Comparison of ENCODE assay signal across 1 cellular context in genomic region chr2:85888745-85889647, GRCh38.
TF ChIP-seq lines count a peak whose summit lies in the region.

TSS of gene ST3GAL5 (minus strand) at chr2:85888990. CDS start at chr2:85888905, 85 bp downstream.

TF ChIP-seq in GM12878, 131 proteins besides CTCF, POLR2A, EP300 and RAD21 (continued from another document and continues in another):
- TF ChIP-seq POLR2AphosphoS5 (IDR thresholded peaks at IDR 0.05; ENCODE audit: low read length) (no peak; the same call in 1 of the 2 replicates), HCFC1 (IDR thresholded peaks at IDR 0.05; ENCODE audit: low read length) (peak; percentile 46), MEF2B (IDR thresholded peaks at IDR 0.05; ENCODE audit: partially characterized antibody, poor library complexity, severe bottlenecking) (peak; percentile 58), MYB (IDR thresholded peaks at IDR 0.05; ENCODE audit: borderline replicate concordance, low read depth, low read length) (no peak), RB1 (IDR thresholded peaks at IDR 0.05; ENCODE audit: borderline replicate concordance) (peak; percentile 88; the same call in 1 of the 2 replicates), TCF3 (IDR thresholded peaks at IDR 0.05; ENCODE audit: borderline replicate concordance, insufficient read depth, low read depth, low read length) (no peak), FOXK2 (IDR thresholded peaks at IDR 0.05) (0 out of 2 replicates have a peak, but pooled peaks have one; percentile 37), KLF5 (IDR thresholded peaks at IDR 0.05; ENCODE audit: partially characterized antibody) (peak; percentile 90), MTA3 (IDR thresholded peaks at IDR 0.05; ENCODE audit: borderline replicate concordance, low read length) (peak; percentile 45; the same call in 1 of the 2 replicates), TBL1XR1 (IDR thresholded peaks at IDR 0.05; ENCODE audit: low read depth, low read length) (peak; percentile 51; the same call in 1 of the 2 replicates), KAT2A (conservative IDR thresholded peaks at IDR 0.05; ENCODE audit: control insufficient read depth, low read depth, low read length) (no peak), CHD2 (IDR thresholded peaks at IDR 0.05; ENCODE audit: borderline replicate concordance, low read depth, low read length) (peak; percentile 71), E2F8 (IDR thresholded peaks at IDR 0.05; ENCODE audit: low read depth, partially characterized antibody) (no peak), NFXL1 (IDR thresholded peaks at IDR 0.05; ENCODE audit: borderline replicate concordance) (no peak; the same call in 1 of the 2 replicates), RAD51 (IDR thresholded peaks at IDR 0.05) (no peak), RFX5 (IDR thresholded peaks at IDR 0.05; ENCODE audit: low read depth, low read length) (peak; percentile 32; the same call in 1 of the 2 replicates), CBFB (IDR thresholded peaks at IDR 0.05; ENCODE audit: low read depth) (peak; percentile 56), DPF2 (IDR thresholded peaks at IDR 0.05) (peak; percentile 88), NR2F1 (conservative IDR thresholded peaks at IDR 0.05) (peak; percentile 58), ZNF217 (IDR thresholded peaks at IDR 0.05) (peak; percentile 78; the same call in 1 of the 2 replicates), ZNF592 (IDR thresholded peaks at IDR 0.05) (peak; percentile 87; the same call in 1 of the 2 replicates), MEF2A (IDR thresholded peaks at IDR 0.05; ENCODE audit: insufficient read depth, low read depth, low read length) (0 out of 2 replicates have a peak, but pooled peaks have one; percentile 27), POU2F2 (IDR thresholded peaks at IDR 0.05; ENCODE audit: borderline replicate concordance, low read depth, low read length) (no peak), ZNF622 (IDR thresholded peaks at IDR 0.05) (no peak), NFIC (IDR thresholded peaks at IDR 0.05; ENCODE audit: low read depth, low read length) (peak; percentile 32; the same call in 1 of the 2 replicates), BRCA1 (IDR thresholded peaks at IDR 0.05; ENCODE audit: low read depth, low read length) (no peak), CREB1 (IDR thresholded peaks at IDR 0.05; ENCODE audit: low read depth) (peak; percentile 78), E4F1 (IDR thresholded peaks at IDR 0.05; ENCODE audit: borderline replicate concordance, partially characterized antibody) (no peak), KDM1A (IDR thresholded peaks at IDR 0.05; ENCODE audit: borderline replicate concordance) (no peak), ZNF207 (IDR thresholded peaks at IDR 0.05; ENCODE audit: borderline replicate concordance) (peak; percentile 86; the same call in 1 of the 2 replicates), TCF12 (IDR thresholded peaks at IDR 0.05; ENCODE audit: low read depth, low read length) (no peak), NR2C1 (IDR thresholded peaks at IDR 0.05) (no peak), RBBP5 (conservative IDR thresholded peaks at IDR 0.05) (no peak), CBX3 (IDR thresholded peaks at IDR 0.05; ENCODE audit: borderline replicate concordance, low read depth) (no peak), EED (IDR thresholded peaks at IDR 0.05; ENCODE audit: low read depth) (peak; percentile 20; the same call in 1 of the 2 replicates), RCOR1 (conservative IDR thresholded peaks at IDR 0.05; ENCODE audit: low read depth, low read length) (0 out of 2 replicates have a peak, but pooled peaks have one; percentile 82)
- TF ChIP-seq, protein P1, sequence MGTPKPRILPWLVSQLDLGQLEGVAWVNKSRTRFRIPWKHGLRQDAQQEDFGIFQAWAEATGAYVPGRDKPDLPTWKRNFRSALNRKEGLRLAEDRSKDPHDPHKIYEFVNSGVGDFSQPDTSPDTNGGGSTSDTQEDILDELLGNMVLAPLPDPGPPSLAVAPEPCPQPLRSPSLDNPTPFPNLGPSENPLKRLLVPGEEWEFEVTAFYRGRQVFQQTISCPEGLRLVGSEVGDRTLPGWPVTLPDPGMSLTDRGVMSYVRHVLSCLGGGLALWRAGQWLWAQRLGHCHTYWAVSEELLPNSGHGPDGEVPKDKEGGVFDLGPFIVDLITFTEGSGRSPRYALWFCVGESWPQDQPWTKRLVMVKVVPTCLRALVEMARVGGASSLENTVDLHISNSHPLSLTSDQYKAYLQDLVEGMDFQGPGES (IDR thresholded peaks at IDR 0.05), result no peak
- TF ChIP-seq, protein P2, sequence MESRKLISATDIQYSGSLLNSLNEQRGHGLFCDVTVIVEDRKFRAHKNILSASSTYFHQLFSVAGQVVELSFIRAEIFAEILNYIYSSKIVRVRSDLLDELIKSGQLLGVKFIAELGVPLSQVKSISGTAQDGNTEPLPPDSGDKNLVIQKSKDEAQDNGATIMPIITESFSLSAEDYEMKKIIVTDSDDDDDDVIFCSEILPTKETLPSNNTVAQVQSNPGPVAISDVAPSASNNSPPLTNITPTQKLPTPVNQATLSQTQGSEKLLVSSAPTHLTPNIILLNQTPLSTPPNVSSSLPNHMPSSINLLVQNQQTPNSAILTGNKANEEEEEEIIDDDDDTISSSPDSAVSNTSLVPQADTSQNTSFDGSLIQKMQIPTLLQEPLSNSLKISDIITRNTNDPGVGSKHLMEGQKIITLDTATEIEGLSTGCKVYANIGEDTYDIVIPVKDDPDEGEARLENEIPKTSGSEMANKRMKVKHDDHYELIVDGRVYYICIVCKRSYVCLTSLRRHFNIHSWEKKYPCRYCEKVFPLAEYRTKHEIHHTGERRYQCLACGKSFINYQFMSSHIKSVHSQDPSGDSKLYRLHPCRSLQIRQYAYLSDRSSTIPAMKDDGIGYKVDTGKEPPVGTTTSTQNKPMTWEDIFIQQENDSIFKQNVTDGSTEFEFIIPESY (IDR thresholded peaks at IDR 0.05), result no peak
- TF ChIP-seq, protein P3, sequence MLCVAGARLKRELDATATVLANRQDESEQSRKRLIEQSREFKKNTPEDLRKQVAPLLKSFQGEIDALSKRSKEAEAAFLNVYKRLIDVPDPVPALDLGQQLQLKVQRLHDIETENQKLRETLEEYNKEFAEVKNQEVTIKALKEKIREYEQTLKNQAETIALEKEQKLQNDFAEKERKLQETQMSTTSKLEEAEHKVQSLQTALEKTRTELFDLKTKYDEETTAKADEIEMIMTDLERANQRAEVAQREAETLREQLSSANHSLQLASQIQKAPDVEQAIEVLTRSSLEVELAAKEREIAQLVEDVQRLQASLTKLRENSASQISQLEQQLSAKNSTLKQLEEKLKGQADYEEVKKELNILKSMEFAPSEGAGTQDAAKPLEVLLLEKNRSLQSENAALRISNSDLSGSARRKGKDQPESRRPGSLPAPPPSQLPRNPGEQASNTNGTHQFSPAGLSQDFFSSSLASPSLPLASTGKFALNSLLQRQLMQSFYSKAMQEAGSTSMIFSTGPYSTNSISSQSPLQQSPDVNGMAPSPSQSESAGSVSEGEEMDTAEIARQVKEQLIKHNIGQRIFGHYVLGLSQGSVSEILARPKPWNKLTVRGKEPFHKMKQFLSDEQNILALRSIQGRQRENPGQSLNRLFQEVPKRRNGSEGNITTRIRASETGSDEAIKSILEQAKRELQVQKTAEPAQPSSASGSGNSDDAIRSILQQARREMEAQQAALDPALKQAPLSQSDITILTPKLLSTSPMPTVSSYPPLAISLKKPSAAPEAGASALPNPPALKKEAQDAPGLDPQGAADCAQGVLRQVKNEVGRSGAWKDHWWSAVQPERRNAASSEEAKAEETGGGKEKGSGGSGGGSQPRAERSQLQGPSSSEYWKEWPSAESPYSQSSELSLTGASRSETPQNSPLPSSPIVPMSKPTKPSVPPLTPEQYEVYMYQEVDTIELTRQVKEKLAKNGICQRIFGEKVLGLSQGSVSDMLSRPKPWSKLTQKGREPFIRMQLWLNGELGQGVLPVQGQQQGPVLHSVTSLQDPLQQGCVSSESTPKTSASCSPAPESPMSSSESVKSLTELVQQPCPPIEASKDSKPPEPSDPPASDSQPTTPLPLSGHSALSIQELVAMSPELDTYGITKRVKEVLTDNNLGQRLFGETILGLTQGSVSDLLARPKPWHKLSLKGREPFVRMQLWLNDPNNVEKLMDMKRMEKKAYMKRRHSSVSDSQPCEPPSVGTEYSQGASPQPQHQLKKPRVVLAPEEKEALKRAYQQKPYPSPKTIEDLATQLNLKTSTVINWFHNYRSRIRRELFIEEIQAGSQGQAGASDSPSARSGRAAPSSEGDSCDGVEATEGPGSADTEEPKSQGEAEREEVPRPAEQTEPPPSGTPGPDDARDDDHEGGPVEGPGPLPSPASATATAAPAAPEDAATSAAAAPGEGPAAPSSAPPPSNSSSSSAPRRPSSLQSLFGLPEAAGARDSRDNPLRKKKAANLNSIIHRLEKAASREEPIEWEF (IDR thresholded peaks at IDR 0.05; ENCODE audit: insufficient replicate concordance, low read depth, low read length), result peak; percentile 8
- TF ChIP-seq, protein P4, sequence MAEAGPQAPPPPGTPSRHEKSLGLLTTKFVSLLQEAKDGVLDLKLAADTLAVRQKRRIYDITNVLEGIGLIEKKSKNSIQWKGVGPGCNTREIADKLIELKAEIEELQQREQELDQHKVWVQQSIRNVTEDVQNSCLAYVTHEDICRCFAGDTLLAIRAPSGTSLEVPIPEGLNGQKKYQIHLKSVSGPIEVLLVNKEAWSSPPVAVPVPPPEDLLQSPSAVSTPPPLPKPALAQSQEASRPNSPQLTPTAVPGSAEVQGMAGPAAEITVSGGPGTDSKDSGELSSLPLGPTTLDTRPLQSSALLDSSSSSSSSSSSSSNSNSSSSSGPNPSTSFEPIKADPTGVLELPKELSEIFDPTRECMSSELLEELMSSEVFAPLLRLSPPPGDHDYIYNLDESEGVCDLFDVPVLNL (IDR thresholded peaks at IDR 0.05; ENCODE audit: low read depth, low read length), result no peak
